16 cellular contexts compared by ENCODE assay signal in the genomic region with DNA sequence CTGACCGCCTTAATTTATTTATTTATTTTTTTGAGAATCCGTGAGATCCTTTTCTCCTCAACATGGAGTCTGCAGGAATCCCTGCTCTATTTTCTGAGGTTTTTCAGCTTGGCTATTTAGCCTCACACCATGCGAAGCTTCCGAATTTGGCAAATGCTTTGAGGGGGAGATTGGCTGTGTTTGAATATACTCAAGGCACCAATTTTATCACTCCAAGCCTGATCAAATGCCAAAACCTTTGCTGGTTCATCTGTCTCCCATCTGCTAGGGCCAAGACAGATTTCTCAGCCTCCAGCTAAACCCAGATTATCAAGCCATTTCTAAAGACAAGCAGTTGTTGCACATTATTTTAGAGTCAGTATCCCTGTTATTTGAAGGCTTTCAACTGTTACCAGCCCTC.
DNase-seq lines count a peak whose midpoint lies in the region; ATAC-seq, FAIRE-seq and TF ChIP-seq lines count a peak whose summit lies in the region.
"Had no signal": no experiment of that assay in that cellular context is flagged by ENCODE, and none has a peak within 500 bp of the region (broad histone marks: within the 10 kb centered on the region; RNA-seq: fewer than 3 reads in every experiment).

No MANE protein-coding gene starts in this region.

- H3K4ac ChIP-seq in H1 (replicated peaks; ENCODE audit: insufficient read length, low read depth, low read length), result no peak overlapping the region

- H2AFZ ChIP-seq in GM23338, result peak overlapping the region; percentile 83
- H2AFZ ChIP-seq in H1 (ENCODE audit: low read length), result peak overlapping the region; percentile 83

- no peak overlapping the region for H3K4me3 Mint-ChIP-seq in GM23338
- H3K4me3 Mint-ChIP-seq in stimulated activated memory B cell treated with anti-CD40 and anti-IgM and Interleukin-4, amounts not matched to agents 10 μg/mL and 1 μg/mL and 100 μg/mL, for 72 hours, result no peak overlapping the region
- no peak overlapping the region for H3K4me3 Mint-ChIP-seq in activated naive CD4-positive, alpha-beta T cell treated with anti-CD3 and anti-CD28 coated beads for 36 hours
- H3K4me3 Mint-ChIP-seq: CD8-positive, alpha-beta T cell; T-helper 1 cell treated with Interleukin-12 subunit alpha and Interleukin-12 subunit beta and Interleukin-4 antibody, amounts not matched to agents 30 μg/mL and 1 μg/mL, for 36 hours had no signal

- H2BK12ac ChIP-seq in H1 (ENCODE audit: low read depth, low read length), result no peak overlapping the region

- H2BK15ac ChIP-seq in H1 (ENCODE audit: low read length), result no peak overlapping the region

- no peaks in the 10 kb centered on the region for H3K79me2 ChIP-seq in GM23338 (replicated peaks; ENCODE audit: insufficient read depth)
- H3K79me2 ChIP-seq in H1 (ENCODE audit: control insufficient read depth in 1 of 2, insufficient read depth in 2 of 2, low read length in 2 of 2), result no peaks in the 10 kb centered on the region

- no peaks in the 10 kb centered on the region for H3K4me1 ChIP-seq in GM23338 (ENCODE audit: insufficient read depth)
- no peaks in the 10 kb centered on the region for H3K4me1 ChIP-seq in H1 (replicated peaks in 1 of 4; ENCODE audit: control insufficient read depth in 3 of 4, insufficient read depth in 4 of 4, low read length in 3 of 4)

- no peak overlapping the region for H3K56ac ChIP-seq in H1 (replicated peaks; ENCODE audit: insufficient read length, low read depth, low read length)

- 79% methylated on average over 4 of the region's 4 CpGs; no CpG with 5 or more reads in 1 of the 2 experiments for WGBS in H1 (ENCODE audit: extremely low coverage in 1 of 2, insufficient coverage in 1 of 2, insufficient read length in 1 of 2, insufficient replicate concordance in 2 of 2, low coverage in 1 of 2, low lambda C conversion rate in 2 of 2, missing lambda C conversion rate in 1 of 2), 2 experiments

- H3K27me3 ChIP-seq in GM23338 (ENCODE audit: insufficient read depth), result no peaks in the 10 kb centered on the region
- no peaks in the 10 kb centered on the region for H3K27me3 ChIP-seq in H1 (replicated peaks in 1 of 4; ENCODE audit: control insufficient read depth in 3 of 4, extremely low read depth in 1 of 4, insufficient read depth in 3 of 4, low read length in 3 of 4)

- CTCF ChIA-PET in H1 (lab: Charles Lee; ENCODE audit: partially characterized antibody), result interaction anchor here (0.9 kb wide), 1 partner anchor 433 kb away, joined by 3 read pairs; no protein-coding TSS in a partner anchor
- CTCF ChIA-PET in activated naive CD4-positive, alpha-beta T cell treated with anti-CD3 and anti-CD28 coated beads for 36 hours (lab: Charles Lee), result no interaction called here

- H3K9me3 Mint-ChIP-seq in GM23338, result no peaks in the 10 kb centered on the region
- H3K9me3 Mint-ChIP-seq in stimulated activated memory B cell treated with anti-CD40 and anti-IgM and Interleukin-4, amounts not matched to agents 10 μg/mL and 1 μg/mL and 100 μg/mL, for 72 hours, result no peaks in the 10 kb centered on the region
- H3K9me3 Mint-ChIP-seq in activated naive CD4-positive, alpha-beta T cell treated with anti-CD3 and anti-CD28 coated beads for 36 hours, result no peaks in the 10 kb centered on the region
- H3K9me3 Mint-ChIP-seq: CD8-positive, alpha-beta T cell; T-helper 1 cell treated with Interleukin-12 subunit alpha and Interleukin-12 subunit beta and Interleukin-4 antibody, amounts not matched to agents 30 μg/mL and 1 μg/mL, for 36 hours had no signal

- no peak for TF ChIP-seq RAD21 in H1 (IDR thresholded peaks at IDR 0.05 in 1 of 2, conservative IDR thresholded peaks at IDR 0.05 in 1 of 2; ENCODE audit: low read depth in 2 of 2, low read length in 2 of 2)

- no peaks in the 10 kb centered on the region for H3K9me3 ChIP-seq in H1 (ENCODE audit: insufficient read depth in 2 of 2, low read depth in 1 of 2, low read length in 1 of 2)

- no peak overlapping the region for H3K18ac ChIP-seq in H1 (ENCODE audit: extremely low read depth, low read length)

- H3K36me3 ChIP-seq in GM23338 (ENCODE audit: insufficient read depth) (no peaks in the 10 kb centered on the region), H1 (ENCODE audit: control insufficient read depth in 2 of 4, insufficient read depth in 4 of 4, low read length in 3 of 4) (no peaks in the 10 kb centered on the region)

- H3K36me3 Mint-ChIP-seq in GM23338 (ENCODE audit: low read depth), result no peaks in the 10 kb centered on the region
- no peaks in the 10 kb centered on the region for H3K36me3 Mint-ChIP-seq in stimulated activated memory B cell treated with anti-CD40 and anti-IgM and Interleukin-4, amounts not matched to agents 10 μg/mL and 1 μg/mL and 100 μg/mL, for 72 hours
- no peaks in the 10 kb centered on the region for H3K36me3 Mint-ChIP-seq in activated naive CD4-positive, alpha-beta T cell treated with anti-CD3 and anti-CD28 coated beads for 36 hours (ENCODE audit: low read depth)
- H3K36me3 Mint-ChIP-seq: CD8-positive, alpha-beta T cell had no signal

- H3K9me2 ChIP-seq in GM23338 (ENCODE audit: insufficient read depth), result no peaks in the 10 kb centered on the region

- no peak for DNase-seq in GM23338 (ENCODE audit: low spot score)
- peak; percentile 50 to 60 for DNase-seq in NCI-H446 (lab: John Stamatoyannopoulos, UW)
- no peak for DNase-seq in H1 (ENCODE audit: low read depth in 1 of 2, low spot score in 2 of 2)
- DNase-seq in pons (ENCODE audit: low spot score), result peak; percentile 17
- DNase-seq in LoVo (ENCODE audit: low spot score), result no peak
- DNase-seq in activated naive CD4-positive, alpha-beta T cell treated with anti-CD3 and anti-CD28 coated beads for 36 hours, result no peak
- DNase-seq: CD8-positive, alpha-beta T cell; NCI-H1105 treated with DMSO at 0.1 percent for 48 hours; NCI-H2029; NCI-H526; OCI-M1; SHP77 treated with DMSO at 0.1 percent for 48 hours had no signal

- H3K79me1 ChIP-seq in H1 (ENCODE audit: low read depth, low read length), result no peaks in the 10 kb centered on the region

- TF ChIP-seq CTCF in GM23338 (conservative IDR thresholded peaks at IDR 0.05; ENCODE audit: low read depth in 2 of 2), result no peak
- no peak for TF ChIP-seq CTCF in H1 (IDR thresholded peaks at IDR 0.05; ENCODE audit: control extremely low read depth in 1 of 3, insufficient read depth in 1 of 3, low read depth in 1 of 3, low read length in 3 of 3)

- no peak overlapping the region for H3K14ac ChIP-seq in H1 (ENCODE audit: insufficient read length)

- H2AK5ac ChIP-seq in H1 (ENCODE audit: low read depth, low read length), result no peak overlapping the region

- H2BK5ac ChIP-seq in H1 (ENCODE audit: low read depth, low read length), result no peak overlapping the region

- H3K4me1 Mint-ChIP-seq in GM23338, result peaks cover 10% of the 10 kb centered on the region; the same call in 2 of the 3 replicates
- H3K4me1 Mint-ChIP-seq in stimulated activated memory B cell treated with anti-CD40 and anti-IgM and Interleukin-4, amounts not matched to agents 10 μg/mL and 1 μg/mL and 100 μg/mL, for 72 hours, result no peaks in the 10 kb centered on the region
- no peaks in the 10 kb centered on the region for H3K4me1 Mint-ChIP-seq in activated naive CD4-positive, alpha-beta T cell treated with anti-CD3 and anti-CD28 coated beads for 36 hours (ENCODE audit: low read depth)

- H3K27ac Mint-ChIP-seq in GM23338, result no peak overlapping the region
- no peak overlapping the region for H3K27ac Mint-ChIP-seq in stimulated activated memory B cell treated with anti-CD40 and anti-IgM and Interleukin-4, amounts not matched to agents 10 μg/mL and 1 μg/mL and 100 μg/mL, for 72 hours
- no peak overlapping the region for H3K27ac Mint-ChIP-seq in activated naive CD4-positive, alpha-beta T cell treated with anti-CD3 and anti-CD28 coated beads for 36 hours
- H3K27ac Mint-ChIP-seq: CD8-positive, alpha-beta T cell; T-helper 1 cell treated with Interleukin-12 subunit alpha and Interleukin-12 subunit beta and Interleukin-4 antibody, amounts not matched to agents 30 μg/mL and 1 μg/mL, for 36 hours had no signal

- no peak overlapping the region for H4K91ac ChIP-seq in H1 (replicated peaks; ENCODE audit: insufficient read length, low read length)

- H3K27ac ChIP-seq in GM23338 (ENCODE audit: low read depth) (no peak overlapping the region), H1 (ENCODE audit: low read depth, low read length) (no peak overlapping the region)
- H3K27ac ChIP-seq: KMS-11 had no signal

- H3K4me3 ChIP-seq in GM23338 (no peak overlapping the region), H1 (ENCODE audit: extremely low read depth in 1 of 4, insufficient read depth in 2 of 4, low read depth in 3 of 4, low read length in 4 of 4) (no peak overlapping the region)

- no peak overlapping the region; a peak in 1 of 7 replicates for H3K9ac ChIP-seq in H1 (replicated peaks in 1 of 4; ENCODE audit: extremely low read depth in 1 of 4, low read depth in 3 of 4, low read length in 3 of 4)
- H3K9ac ChIP-seq: KMS-11 had no signal

- no peak for ATAC-seq in GM23338
- ATAC-seq in stimulated activated memory B cell treated with anti-CD40 and anti-IgM and Interleukin-4, amounts not matched to agents 10 μg/mL and 1 μg/mL and 100 μg/mL, for 72 hours, result no peak
- ATAC-seq: CD8-positive, alpha-beta T cell had no signal

- POLR2A ChIA-PET in H1 (lab: Charles Lee; ENCODE audit: partially characterized antibody), result no interaction called here

- no peak for TF ChIP-seq POLR2A in H1 (IDR thresholded peaks at IDR 0.05; ENCODE audit: control extremely low read depth in 1 of 2, low read depth in 2 of 2, low read length in 2 of 2)

- H2BK120ac ChIP-seq in H1 (replicated peaks; ENCODE audit: low read depth, low read length), result no peak overlapping the region

- no peak for TF ChIP-seq EP300 in H1 (IDR thresholded peaks at IDR 0.05; ENCODE audit: borderline replicate concordance in 1 of 2, low read depth in 2 of 2, low read length in 2 of 2)

- no peaks in the 10 kb centered on the region for H3K23me2 ChIP-seq in H1 (ENCODE audit: low read depth, low read length)

- intact Hi-C loops in activated naive CD4-positive, alpha-beta T cell treated with anti-CD3 and anti-CD28 coated beads for 36 hours (cut with micrococcal nuclease), result no loop called here

- peak; percentile 50 for FAIRE-seq in H1 (lab: Jason Lieb, UNC)
- FAIRE-seq: H54 had no signal

- H3F3A ChIP-seq in GM23338 (replicated peaks; ENCODE audit: low read depth), result no peaks in the 10 kb centered on the region

- H4K8ac ChIP-seq in H1 (ENCODE audit: extremely low read depth, insufficient read depth, low read length), result no peak overlapping the region

- H2BK20ac ChIP-seq in H1 (ENCODE audit: low read length), result no peak overlapping the region

- H4K5ac ChIP-seq in H1 (ENCODE audit: insufficient read length, low read depth, low read length), result no peak overlapping the region

- H3K27me3 Mint-ChIP-seq in GM23338 (ENCODE audit: insufficient read depth, low read depth, poor library complexity), result no peaks in the 10 kb centered on the region
- H3K27me3 Mint-ChIP-seq in stimulated activated memory B cell treated with anti-CD40 and anti-IgM and Interleukin-4, amounts not matched to agents 10 μg/mL and 1 μg/mL and 100 μg/mL, for 72 hours, result no peaks in the 10 kb centered on the region
- H3K27me3 Mint-ChIP-seq in activated naive CD4-positive, alpha-beta T cell treated with anti-CD3 and anti-CD28 coated beads for 36 hours (ENCODE audit: low read depth), result no peaks in the 10 kb centered on the region

- no peak overlapping the region for H3K23ac ChIP-seq in H1 (ENCODE audit: insufficient read length)

- H3K4me2 ChIP-seq in GM23338 (no peak overlapping the region), H1 (ENCODE audit: insufficient read depth in 1 of 2, low read depth in 2 of 2, low read length in 2 of 2) (no peak overlapping the region)
- H3K4me2 ChIP-seq: KMS-11 had no signal

- H4K20me1 ChIP-seq in GM23338 (replicated peaks; ENCODE audit: insufficient read depth) (no peaks in the 10 kb centered on the region), H1 (replicated peaks in 1 of 2; ENCODE audit: control insufficient read depth in 1 of 2, insufficient read depth in 2 of 2, low read length in 2 of 2) (no peaks in the 10 kb centered on the region)

Comparison
In these comparisons a context has a peak if more than half of its experiments do, and no peak if none do; other contexts are left out.
1. DNase-seq: peak in NCI-H446 (2 of 2) and pons (single experiment); none in GM23338 (single experiment), H1 (0 of 2), LoVo (single experiment) and activated naive CD4-positive, alpha-beta T cell treated with anti-CD3 and anti-CD28 coated beads for 36 hours (single experiment).